ENCODE assay signal across 8 cellular contexts in genomic region chr17:43360739-43361498, GRCh38. TPM values are rescaled to one million over a fixed set of nuclear protein-coding genes. Genes with fewer than 3 reads are reported as not detected.
DNase-seq lines count a peak whose midpoint lies in the region; ATAC-seq and TF ChIP-seq lines count a peak whose summit lies in the region.

No MANE protein-coding gene starts in this region.

- peak overlapping the region; percentile 100 for H3K27ac Mint-ChIP-seq in Calu3 (ENCODE audit: unreplicated experiment)
- peak overlapping the region; percentile 100 for H3K27ac Mint-ChIP-seq in activated T-helper 2 cell treated with anti-CD3 and anti-CD28 coated beads, Interferon-gamma antibody, Interleukin-2, Interleukin-4, amounts not matched to agents 10 μg/mL and 5 μg/mL and 100 μg/mL, durations not matched to agents 14 hours and 24 hours and 36 hours
- H3K27ac Mint-ChIP-seq in natural killer cell treated with Interleukin-12 subunit alpha and Interleukin-12 subunit beta and Interleukin-15 and Interleukin-18, amount 100 ng/mL, for 72 hours: peak overlapping the region in 1 of 2 donors; percentile 99

- peaks cover 42% of the 10 kb centered on the region for H3K4me1 Mint-ChIP-seq in Calu3 (ENCODE audit: low read depth, unreplicated experiment)
- H3K4me1 Mint-ChIP-seq in activated T-helper 2 cell treated with anti-CD3 and anti-CD28 coated beads, Interferon-gamma antibody, Interleukin-2, Interleukin-4, amounts not matched to agents 10 μg/mL and 5 μg/mL and 100 μg/mL, durations not matched to agents 14 hours and 24 hours and 36 hours (ENCODE audit: low read depth): peaks cover 40% of the 10 kb centered on the region
- H3K4me1 Mint-ChIP-seq in natural killer cell treated with Interleukin-12 subunit alpha and Interleukin-12 subunit beta and Interleukin-15 and Interleukin-18, amount 100 ng/mL, for 72 hours (ENCODE audit: low read depth in 2 of 2): peaks cover 0 to 35% of the 10 kb centered on the region in 2 donors

- intact Hi-C loops in Calu3 (cut with micrococcal nuclease; ENCODE audit: unreplicated experiment): loop anchor here (2.0 kb wide), 1 partner anchor 28 kb away; no protein-coding TSS in a partner anchor
- intact Hi-C loops in activated T-helper 2 cell treated with anti-CD3 and anti-CD28 coated beads, Interferon-gamma antibody, Interleukin-2, Interleukin-4, amounts not matched to agents 10 μg/mL and 5 μg/mL and 100 μg/mL, durations not matched to agents 14 hours and 24 hours and 36 hours (cut with micrococcal nuclease): loop anchor here (1.0 kb wide), 3 partner anchors 7 to 19 kb away; no protein-coding TSS in a partner anchor

- H3K36me3 Mint-ChIP-seq in Calu3 (ENCODE audit: insufficient read depth, unreplicated experiment): peaks cover 42% of the 10 kb centered on the region
- peaks cover 13% of the 10 kb centered on the region for H3K36me3 Mint-ChIP-seq in activated T-helper 2 cell treated with anti-CD3 and anti-CD28 coated beads, Interferon-gamma antibody, Interleukin-2, Interleukin-4, amounts not matched to agents 10 μg/mL and 5 μg/mL and 100 μg/mL, durations not matched to agents 14 hours and 24 hours and 36 hours (ENCODE audit: low read depth)
- no peaks in the 10 kb centered on the region for H3K36me3 Mint-ChIP-seq in natural killer cell treated with Interleukin-12 subunit alpha and Interleukin-12 subunit beta and Interleukin-15 and Interleukin-18, amount 100 ng/mL, for 72 hours

- ATAC-seq in GM21526 (IDR thresholded peaks at IDR 0.05; ENCODE audit: low FRiP score, unreplicated experiment): peak; percentile 68
- peak in 1 of 2 donors; percentile 86 for ATAC-seq in natural killer cell treated with Interleukin-12 subunit alpha and Interleukin-12 subunit beta and Interleukin-15 and Interleukin-18, amount 100 ng/mL, for 72 hours

- peaks cover 13% of the 10 kb centered on the region for H3K27me3 Mint-ChIP-seq in Calu3 (ENCODE audit: unreplicated experiment)
- H3K27me3 Mint-ChIP-seq in activated T-helper 2 cell treated with anti-CD3 and anti-CD28 coated beads, Interferon-gamma antibody, Interleukin-2, Interleukin-4, amounts not matched to agents 10 μg/mL and 5 μg/mL and 100 μg/mL, durations not matched to agents 14 hours and 24 hours and 36 hours (ENCODE audit: low read depth): no peaks in the 10 kb centered on the region
- no peaks in the 10 kb centered on the region for H3K27me3 Mint-ChIP-seq in natural killer cell treated with Interleukin-12 subunit alpha and Interleukin-12 subunit beta and Interleukin-15 and Interleukin-18, amount 100 ng/mL, for 72 hours

- H3K4me3 Mint-ChIP-seq in Calu3 (ENCODE audit: low read depth, unreplicated experiment): peak overlapping the region; percentile 72
- peak overlapping the region; percentile 85 for H3K4me3 Mint-ChIP-seq in activated T-helper 2 cell treated with anti-CD3 and anti-CD28 coated beads, Interferon-gamma antibody, Interleukin-2, Interleukin-4, amounts not matched to agents 10 μg/mL and 5 μg/mL and 100 μg/mL, durations not matched to agents 14 hours and 24 hours and 36 hours (ENCODE audit: low read depth)
- H3K4me3 Mint-ChIP-seq in natural killer cell treated with Interleukin-12 subunit alpha and Interleukin-12 subunit beta and Interleukin-15 and Interleukin-18, amount 100 ng/mL, for 72 hours: no peak overlapping the region

- TF ChIP-seq CTCF in Calu3 (IDR thresholded peaks at IDR 0.05; ENCODE audit: unreplicated experiment): no peak

- no peaks in the 10 kb centered on the region for H3K9me3 Mint-ChIP-seq in Calu3 (ENCODE audit: low read depth, unreplicated experiment)
- no peaks in the 10 kb centered on the region for H3K9me3 Mint-ChIP-seq in activated T-helper 2 cell treated with anti-CD3 and anti-CD28 coated beads, Interferon-gamma antibody, Interleukin-2, Interleukin-4, amounts not matched to agents 10 μg/mL and 5 μg/mL and 100 μg/mL, durations not matched to agents 14 hours and 24 hours and 36 hours
- no peaks in the 10 kb centered on the region for H3K9me3 Mint-ChIP-seq in natural killer cell treated with Interleukin-12 subunit alpha and Interleukin-12 subunit beta and Interleukin-15 and Interleukin-18, amount 100 ng/mL, for 72 hours

- DNase-seq in Calu3 (peak; percentile 95), KG1 (lab: John Stamatoyannopoulos, UW) (peak; percentile 99), RPMI7951 (ENCODE audit: low read depth) (peak; percentile 99), fibroblast of peridontal ligament (ENCODE audit: extremely low read depth) (peak; percentile 99)
- DNase-seq in activated T-helper 2 cell treated with anti-CD3 and anti-CD28 coated beads, Interferon-gamma antibody, Interleukin-2, Interleukin-4, amounts not matched to agents 10 μg/mL and 5 μg/mL and 100 μg/mL, durations not matched to agents 14 hours and 24 hours and 36 hours (ENCODE audit: low spot score): peak; percentile 94
- DNase-seq in natural killer cell treated with Interleukin-12 subunit alpha and Interleukin-12 subunit beta and Interleukin-15 and Interleukin-18, amount 100 ng/mL, for 72 hours (ENCODE audit: low spot score): peak; percentile 94
- peak; percentile 90 for DNase-seq in stimulated activated naive CD4-positive, alpha-beta T cell treated with Interleukin-2 at 50 U/mL for 16 hours (lab: John Stamatoyannopoulos, UW)

- TSS peak; percentile 96 for BruUV-seq in Calu3 (replicated peaks; lab: Mats Ljungman, UMichigan)

- CTCF ChIA-PET in Calu3 (lab: Charles Lee): interaction anchor here (0.5 to 2.3 kb wide), 10 partner anchors 8 to 232 kb away, joined by 3 to 16 read pairs (median 5); partner anchors contain the start of gene DHX8

RNA-seq across cellular contexts. Expression of gene ARL4D, which starts 37.9 kb away (rescaled TPM):
- 3.4 TPM in 2 replicates for total RNA-seq in Calu3 (2022)
- 16.3 and 22.0 TPM in 2 replicates for total RNA-seq in RPMI7951 (2014; rRNA removed; shearing (Covaris generic))
- total RNA-seq in activated T-helper 2 cell treated with anti-CD3 and anti-CD28 coated beads, Interferon-gamma antibody, Interleukin-2, Interleukin-4, amounts not matched to agents 10 μg/mL and 5 μg/mL and 100 μg/mL, durations not matched to agents 14 hours and 24 hours and 36 hours: 4.0 and 4.9 TPM in 2 replicates
- 1 to 10 TPM; 1.5 to 1.7 TPM for total RNA-seq in natural killer cell treated with Interleukin-12 subunit alpha and Interleukin-12 subunit beta and Interleukin-15 and Interleukin-18, amount 100 ng/mL, for 72 hours
